ENCODE assay signal across 37 cellular contexts in the genomic region with DNA sequence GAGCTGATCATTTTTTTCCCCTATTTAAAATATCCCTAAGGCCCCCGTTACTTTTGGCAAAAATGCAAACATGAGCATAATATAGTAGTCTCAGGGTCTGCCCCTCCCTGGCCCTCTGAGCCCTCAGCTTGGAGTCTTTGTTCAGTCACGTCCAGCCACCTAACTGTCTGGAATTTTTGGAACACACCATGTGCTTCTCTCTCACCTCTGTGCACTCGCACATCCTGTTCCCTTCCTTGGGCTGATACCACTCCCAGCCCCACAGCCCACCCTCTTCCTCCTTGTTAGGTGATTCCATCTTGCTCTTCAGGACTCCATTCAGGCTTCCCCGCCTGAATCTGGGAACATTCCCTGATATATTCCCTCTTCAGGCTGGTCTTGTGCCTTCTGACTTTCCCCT.
"Had no signal": no experiment of that assay in that cellular context is flagged by ENCODE, and none has a peak within 500 bp of the region (broad histone marks: within the 10 kb centered on the region; RNA-seq: fewer than 3 reads in every experiment).

No MANE protein-coding gene starts in this region.

- H3K27ac Mint-ChIP-seq: activated B cell treated with CpG ODN at 0.5 μM for 24 hours; activated CD4-positive, alpha-beta memory T cell treated with anti-CD3 and anti-CD28 coated beads for 36 hours; activated CD4-positive, alpha-beta T cell treated with anti-CD3 and anti-CD28 coated beads, Interleukin-2, amount 10 ng/mL, durations not matched to agents 24 days and 14 days; activated CD8-positive, alpha-beta T cell treated with anti-CD3 and anti-CD28 coated beads for 36 hours; activated naive CD4-positive, alpha-beta T cell treated with anti-CD3 and anti-CD28 coated beads, Interleukin-2, amount 10 ng/mL, durations not matched to agents 7 days and 5 days; activated naive CD4-positive, alpha-beta T cell treated with anti-CD3 and anti-CD28 coated beads, Interleukin-2, amount 50 U/mL, for 24 hours; activated naive CD8-positive, alpha-beta T cell; activated naive CD8-positive, alpha-beta T cell treated with anti-CD3 and anti-CD28 coated beads, Interleukin-2, amount 10 ng/mL, durations not matched to agents 7 days and 5 days; activated naive CD8-positive, alpha-beta T cell treated with anti-CD3 and anti-CD28 coated beads, Interleukin-2, amount 50 U/mL, for 24 hours; activated T-cell treated with anti-CD3 and anti-CD28 coated beads, Interleukin-2, amount 50 U/mL, for 72 hours; activated T-helper 1 cell treated with anti-CD3 and anti-CD28 coated beads, Interleukin-12 subunit alpha, Interleukin-12 subunit beta, Interleukin-2, Interleukin-4 antibody, amounts not matched to agents 30 ng/mL and 10 ng/mL and 1 ng/mL, durations not matched to agents 14 hours and 24 hours and 36 hours; activated T-helper 2 cell treated with anti-CD3 and anti-CD28 coated beads, Interferon-gamma antibody, Interleukin-2, Interleukin-4, amounts not matched to agents 10 μg/mL and 5 μg/mL and 100 μg/mL, durations not matched to agents 14 hours and 24 hours and 36 hours; T-cell; T-helper 1 cell treated with Interleukin-12 subunit alpha and Interleukin-12 subunit beta and Interleukin-4 antibody, amounts not matched to agents 30 μg/mL and 1 μg/mL, for 36 hours; T-helper 2 cell treated with Interferon-gamma antibody and Interleukin-4, amounts not matched to agents 5 μg/mL and 100 μg/mL, for 36 hours had no signal

- H3K4me3 Mint-ChIP-seq: activated B cell treated with CpG ODN at 0.5 μM for 24 hours; activated CD4-positive, alpha-beta memory T cell treated with anti-CD3 and anti-CD28 coated beads for 36 hours; activated CD4-positive, alpha-beta T cell treated with anti-CD3 and anti-CD28 coated beads, Interleukin-2, amount 10 ng/mL, durations not matched to agents 24 days and 14 days; activated CD8-positive, alpha-beta T cell treated with anti-CD3 and anti-CD28 coated beads for 36 hours; activated naive CD4-positive, alpha-beta T cell treated with anti-CD3 and anti-CD28 coated beads, Interleukin-2, amount 10 ng/mL, durations not matched to agents 7 days and 5 days; activated naive CD4-positive, alpha-beta T cell treated with anti-CD3 and anti-CD28 coated beads, Interleukin-2, amount 50 U/mL, for 24 hours; activated naive CD8-positive, alpha-beta T cell; activated naive CD8-positive, alpha-beta T cell treated with anti-CD3 and anti-CD28 coated beads, Interleukin-2, amount 10 ng/mL, durations not matched to agents 7 days and 5 days; activated naive CD8-positive, alpha-beta T cell treated with anti-CD3 and anti-CD28 coated beads, Interleukin-2, amount 50 U/mL, for 24 hours; activated T-cell treated with anti-CD3 and anti-CD28 coated beads, Interleukin-2, amount 50 U/mL, for 4 hours; activated T-cell treated with anti-CD3 and anti-CD28 coated beads, Interleukin-2, amount 50 U/mL, for 72 hours; activated T-helper 1 cell treated with anti-CD3 and anti-CD28 coated beads, Interleukin-12 subunit alpha, Interleukin-12 subunit beta, Interleukin-2, Interleukin-4 antibody, amounts not matched to agents 30 ng/mL and 10 ng/mL and 1 ng/mL, durations not matched to agents 14 hours and 24 hours and 36 hours; brain; central memory CD8-positive, alpha-beta T cell; T-cell; T-helper 1 cell treated with Interleukin-12 subunit alpha and Interleukin-12 subunit beta and Interleukin-4 antibody, amounts not matched to agents 30 μg/mL and 1 μg/mL, for 36 hours; T-helper 2 cell treated with Interferon-gamma antibody and Interleukin-4, amounts not matched to agents 5 μg/mL and 100 μg/mL, for 36 hours had no signal

- DNase-seq: activated B cell treated with CpG ODN at 0.5 μM for 24 hours; activated CD4-positive, alpha-beta memory T cell treated with anti-CD3 and anti-CD28 coated beads for 36 hours; activated CD4-positive, alpha-beta T cell treated with anti-CD3 and anti-CD28 coated beads for 4 hours; activated CD4-positive, alpha-beta T cell treated with anti-CD3 and anti-CD28 coated beads, Interleukin-2, amount 10 ng/mL, durations not matched to agents 24 days and 14 days; activated CD4-positive, alpha-beta T cell treated with anti-CD3 and anti-CD28 coated beads, Interleukin-2, amount 50 U/mL, for 1 hour; activated CD4-positive, alpha-beta T cell treated with anti-CD3 and anti-CD28 coated beads, Interleukin-2, amount 50 U/mL, for 4 hours; activated CD4-positive, CD25-positive, alpha-beta regulatory T cell treated with anti-CD3 and anti-CD28 coated beads, Interleukin-2, amount 50 U/mL, for 72 hours; activated CD8-positive, alpha-beta memory T cell treated with anti-CD3 and anti-CD28 coated beads, Interleukin-2, amount 50 U/mL, for 4 hours; activated CD8-positive, alpha-beta T cell treated with anti-CD3 and anti-CD28 coated beads for 36 hours; activated effector memory CD4-positive, alpha-beta T cell treated with Interleukin-2 at 50 U/mL for 16 hours; activated gamma-delta T cell; activated naive CD4-positive, alpha-beta T cell treated with anti-CD3 and anti-CD28 coated beads, Interleukin-2, amount 10 ng/mL, durations not matched to agents 7 days and 5 days; activated naive CD4-positive, alpha-beta T cell treated with Interleukin-2 at 50 U/mL for 16 hours; activated naive CD8-positive, alpha-beta T cell treated with anti-CD3 and anti-CD28 coated beads, Interleukin-2, amount 10 ng/mL, durations not matched to agents 7 days and 5 days; activated naive CD8-positive, alpha-beta T cell treated with anti-CD3 and anti-CD28 coated beads, Interleukin-2, amount 50 U/mL, for 24 hours; activated T-cell treated with anti-CD3 and anti-CD28 coated beads for 4 hours; activated T-cell treated with anti-CD3 and anti-CD28 coated beads, Interleukin-2, amount 50 U/mL, for 1 hour; activated T-cell treated with anti-CD3 and anti-CD28 coated beads, Interleukin-2, amount 50 U/mL, for 4 hours; activated T-cell treated with anti-CD3 and anti-CD28 coated beads, Interleukin-2, amount 50 U/mL, for 72 hours; amygdala; anterior cingulate cortex; caudate nucleus; cerebellar nuclear complex; T-cell; T-helper 2 cell; T-helper 9 cell had no signal

- H3K4me1 Mint-ChIP-seq: activated naive CD8-positive, alpha-beta T cell treated with anti-CD3 and anti-CD28 coated beads, Interleukin-2, amount 50 U/mL, for 24 hours had no signal

- H3K27ac ChIP-seq: ascending aorta, cardiac muscle cell, VCaP had no signal

- H3K4me1 ChIP-seq: ascending aorta had no signal

- H3K27me3 ChIP-seq: ascending aorta, cardiac muscle cell had no signal

- H3K9me3 Mint-ChIP-seq: activated CD4-positive, alpha-beta T cell treated with anti-CD3 and anti-CD28 coated beads, Interleukin-2, amount 10 ng/mL, durations not matched to agents 24 days and 14 days; activated naive CD4-positive, alpha-beta T cell treated with anti-CD3 and anti-CD28 coated beads, Interleukin-2, amount 50 U/mL, for 24 hours; activated T-helper 1 cell treated with anti-CD3 and anti-CD28 coated beads, Interleukin-12 subunit alpha, Interleukin-12 subunit beta, Interleukin-2, Interleukin-4 antibody, amounts not matched to agents 30 ng/mL and 10 ng/mL and 1 ng/mL, durations not matched to agents 14 hours and 24 hours and 36 hours; central memory CD8-positive, alpha-beta T cell had no signal

- H3K9me3 ChIP-seq: ascending aorta had no signal

- H3K27me3 Mint-ChIP-seq: activated B cell treated with CpG ODN at 0.5 μM for 24 hours; activated CD4-positive, alpha-beta memory T cell treated with anti-CD3 and anti-CD28 coated beads for 36 hours; activated CD4-positive, alpha-beta T cell treated with anti-CD3 and anti-CD28 coated beads, Interleukin-2, amount 10 ng/mL, durations not matched to agents 24 days and 14 days; activated CD8-positive, alpha-beta T cell treated with anti-CD3 and anti-CD28 coated beads for 36 hours; activated naive CD4-positive, alpha-beta T cell treated with anti-CD3 and anti-CD28 coated beads, Interleukin-2, amount 10 ng/mL, durations not matched to agents 7 days and 5 days; activated naive CD4-positive, alpha-beta T cell treated with anti-CD3 and anti-CD28 coated beads, Interleukin-2, amount 50 U/mL, for 24 hours; activated naive CD8-positive, alpha-beta T cell; activated naive CD8-positive, alpha-beta T cell treated with anti-CD3 and anti-CD28 coated beads, Interleukin-2, amount 10 ng/mL, durations not matched to agents 7 days and 5 days; activated naive CD8-positive, alpha-beta T cell treated with anti-CD3 and anti-CD28 coated beads, Interleukin-2, amount 50 U/mL, for 24 hours; brain; central memory CD8-positive, alpha-beta T cell; T-cell had no signal

- H3K36me3 ChIP-seq: cardiac muscle cell had no signal

- H3K4me3 ChIP-seq: ascending aorta, cardiac muscle cell had no signal

- ATAC-seq: activated CD8-positive, alpha-beta T cell treated with anti-CD3 and anti-CD28 coated beads for 36 hours; activated naive CD8-positive, alpha-beta T cell treated with anti-CD3 and anti-CD28 coated beads, Interleukin-2, amount 50 U/mL, for 24 hours; activated T-cell treated with anti-CD3 and anti-CD28 coated beads, Interleukin-2, amount 50 U/mL, for 4 hours; activated T-cell treated with anti-CD3 and anti-CD28 coated beads, Interleukin-2, amount 50 U/mL, for 72 hours; T-cell had no signal
